ENCODE assay signal across 28 cellular contexts in the genomic region with DNA sequence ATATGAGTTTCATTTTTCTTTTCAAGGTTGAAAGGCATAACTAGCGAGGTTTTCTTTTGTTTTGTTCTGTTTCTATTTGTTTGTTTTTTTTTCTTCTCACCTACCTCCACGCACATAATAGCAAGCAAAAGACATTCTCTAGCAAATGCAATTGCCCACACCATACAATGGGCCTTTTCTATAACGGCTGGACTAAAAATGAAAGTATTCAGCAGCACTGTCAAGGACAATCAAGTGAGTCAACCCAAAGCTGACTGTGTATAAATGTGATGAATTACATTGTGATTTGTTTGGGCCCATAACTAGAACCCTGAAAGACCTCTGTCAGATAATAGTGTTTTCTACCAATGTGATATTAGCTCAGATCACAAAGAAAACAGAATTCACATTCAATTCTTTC.
"Had no signal": no experiment of that assay in that cellular context is flagged by ENCODE, and none has a peak within 500 bp of the region (broad histone marks: within the 10 kb centered on the region; RNA-seq: fewer than 3 reads in every experiment).

No MANE protein-coding gene starts in this region.

- DNase-seq: activated B cell treated with CpG ODN at 0.5 μM for 24 hours; activated CD4-positive, alpha-beta T cell treated with anti-CD3 and anti-CD28 coated beads for 36 hours; activated CD4-positive, alpha-beta T cell treated with anti-CD3 and anti-CD28 coated beads, Interleukin-2, amount 50 U/mL, for 48 hours; activated CD8-positive, alpha-beta memory T cell treated with anti-CD3 and anti-CD28 coated beads, Interleukin-2, amount 50 U/mL, for 48 hours; activated naive CD4-positive, alpha-beta T cell; activated naive CD8-positive, alpha-beta T cell treated with anti-CD3 and anti-CD28 coated beads for 36 hours; activated T-cell treated with anti-CD3 and anti-CD28 coated beads, Interleukin-2, amount 50 U/mL, for 4 hours; colonic mucosa; endodermal cell; esophagus squamous epithelium; immature natural killer cell; kidney glomerular epithelial cell; left lung; naive B cell; stimulated activated CD4-positive, alpha-beta T cell treated with anti-CD3 and anti-CD28 coated beads, Interleukin-15, amount 100 ng/mL, for 24 hours; stomach; T1000; transverse colon had no signal

- ATAC-seq: activated CD4-positive, alpha-beta T cell treated with anti-CD3 and anti-CD28 coated beads for 36 hours; activated T-cell treated with anti-CD3 and anti-CD28 coated beads, Interleukin-2, amount 50 U/mL, for 4 hours; left lung; sciatic nerve; stimulated activated memory B cell treated with anti-CD40 and anti-IgM and Interleukin-4, amounts not matched to agents 10 μg/mL and 1 μg/mL and 100 μg/mL, for 72 hours had no signal

- H3K36me3 Mint-ChIP-seq: activated naive CD8-positive, alpha-beta T cell treated with anti-CD3 and anti-CD28 coated beads for 36 hours; immature natural killer cell; naive B cell; stimulated activated memory B cell treated with anti-CD40 and anti-IgM and Interleukin-4, amounts not matched to agents 10 μg/mL and 1 μg/mL and 100 μg/mL, for 72 hours had no signal

- FAIRE-seq: astrocyte, urothelium cell line had no signal

- H3K27ac ChIP-seq: breast epithelium, colonic mucosa, esophagus squamous epithelium, left lung, parathyroid adenoma, stomach, transverse colon had no signal

- H3K36me3 ChIP-seq: breast epithelium, colonic mucosa, esophagus squamous epithelium, left lung, stomach, transverse colon had no signal

- H3K9me3 Mint-ChIP-seq: activated naive CD8-positive, alpha-beta T cell treated with anti-CD3 and anti-CD28 coated beads for 36 hours; activated T-helper 2 cell treated with anti-CD3 and anti-CD28 coated beads, Interferon-gamma antibody, Interleukin-2, Interleukin-4, amounts not matched to agents 10 μg/mL and 5 μg/mL and 100 μg/mL, durations not matched to agents 14 hours and 24 hours and 36 hours; T-helper 1 cell treated with Interleukin-12 subunit alpha and Interleukin-12 subunit beta and Interleukin-4 antibody, amounts not matched to agents 30 μg/mL and 1 μg/mL, for 36 hours had no signal

- H3K9ac ChIP-seq: parathyroid adenoma had no signal

- H3K9me3 ChIP-seq: breast epithelium, colonic mucosa, esophagus squamous epithelium, left lung, stomach, transverse colon had no signal

- H3K79me2 ChIP-seq: parathyroid adenoma had no signal

- H3K4me2 ChIP-seq: smooth muscle cell had no signal

- H2AFZ ChIP-seq: parathyroid adenoma had no signal

- H3K27me3 ChIP-seq: breast epithelium, colonic mucosa, esophagus squamous epithelium, left lung, stomach, transverse colon had no signal

- H3K27me3 Mint-ChIP-seq: activated B cell treated with CpG ODN at 0.5 μM for 24 hours; activated CD4-positive, alpha-beta T cell treated with anti-CD3 and anti-CD28 coated beads for 36 hours; activated naive CD8-positive, alpha-beta T cell treated with anti-CD3 and anti-CD28 coated beads for 36 hours; central memory CD8-positive, alpha-beta T cell; naive B cell; stimulated activated memory B cell treated with anti-CD40 and anti-IgM and Interleukin-4, amounts not matched to agents 10 μg/mL and 1 μg/mL and 100 μg/mL, for 72 hours had no signal

- H3K4me1 ChIP-seq: breast epithelium, colonic mucosa, esophagus squamous epithelium, left lung, parathyroid adenoma, stomach, transverse colon had no signal

- H3K4me3 ChIP-seq: breast epithelium, colonic mucosa, esophagus squamous epithelium, left lung, smooth muscle cell, stomach, transverse colon had no signal

- H3K4me3 Mint-ChIP-seq: activated B cell treated with CpG ODN at 0.5 μM for 24 hours; activated CD4-positive, alpha-beta T cell treated with anti-CD3 and anti-CD28 coated beads for 36 hours; activated naive CD8-positive, alpha-beta T cell treated with anti-CD3 and anti-CD28 coated beads for 36 hours; activated T-cell treated with anti-CD3 and anti-CD28 coated beads, Interleukin-2, amount 50 U/mL, for 4 hours; central memory CD8-positive, alpha-beta T cell; endodermal cell; immature natural killer cell; naive B cell; stimulated activated memory B cell treated with anti-CD40 and anti-IgM and Interleukin-4, amounts not matched to agents 10 μg/mL and 1 μg/mL and 100 μg/mL, for 72 hours; T-helper 1 cell treated with Interleukin-12 subunit alpha and Interleukin-12 subunit beta and Interleukin-4 antibody, amounts not matched to agents 30 μg/mL and 1 μg/mL, for 36 hours had no signal

- H3K4me1 Mint-ChIP-seq: activated B cell treated with CpG ODN at 0.5 μM for 24 hours; activated CD4-positive, alpha-beta T cell treated with anti-CD3 and anti-CD28 coated beads for 36 hours; activated naive CD8-positive, alpha-beta T cell treated with anti-CD3 and anti-CD28 coated beads for 36 hours; central memory CD8-positive, alpha-beta T cell; endodermal cell; immature natural killer cell; naive B cell; stimulated activated memory B cell treated with anti-CD40 and anti-IgM and Interleukin-4, amounts not matched to agents 10 μg/mL and 1 μg/mL and 100 μg/mL, for 72 hours had no signal

- H3K27ac Mint-ChIP-seq: activated B cell treated with CpG ODN at 0.5 μM for 24 hours; activated CD4-positive, alpha-beta T cell treated with anti-CD3 and anti-CD28 coated beads for 36 hours; activated naive CD8-positive, alpha-beta T cell treated with anti-CD3 and anti-CD28 coated beads for 36 hours; activated T-helper 2 cell treated with anti-CD3 and anti-CD28 coated beads, Interferon-gamma antibody, Interleukin-2, Interleukin-4, amounts not matched to agents 10 μg/mL and 5 μg/mL and 100 μg/mL, durations not matched to agents 14 hours and 24 hours and 36 hours; endodermal cell; immature natural killer cell; naive B cell; stimulated activated memory B cell treated with anti-CD40 and anti-IgM and Interleukin-4, amounts not matched to agents 10 μg/mL and 1 μg/mL and 100 μg/mL, for 72 hours; T-helper 1 cell treated with Interleukin-12 subunit alpha and Interleukin-12 subunit beta and Interleukin-4 antibody, amounts not matched to agents 30 μg/mL and 1 μg/mL, for 36 hours had no signal
